Comparison of ENCODE assay signal across 2 cellular contexts in genomic region chr12:116562090-116562489, GRCh38.
TF ChIP-seq lines count a peak whose summit lies in the region.

No MANE protein-coding gene starts in this region.

TF ChIP-seq in IMR-90, 13 proteins besides CTCF, POLR2A, EP300 and RAD21:
- no peak for TF ChIP-seq CHD1 (IDR thresholded peaks at IDR 0.05; ENCODE audit: low read depth, low read length)
- no peak for TF ChIP-seq MAZ (IDR thresholded peaks at IDR 0.05; ENCODE audit: borderline replicate concordance, low read depth, low read length)
- TF ChIP-seq FOS (IDR thresholded peaks at IDR 0.05; ENCODE audit: low read depth, low read length), result no peak
- no peak for TF ChIP-seq BHLHE40 (IDR thresholded peaks at IDR 0.05; ENCODE audit: low read depth, low read length)
- TF ChIP-seq MXI1 (IDR thresholded peaks at IDR 0.05; ENCODE audit: borderline replicate concordance, low read depth, low read length), result no peak
- TF ChIP-seq SMC3 (IDR thresholded peaks at IDR 0.05; ENCODE audit: low read depth, low read length), result no peak

TF ChIP-seq in K562, 482 proteins besides CTCF, POLR2A, EP300 and RAD21:
- TF ChIP-seq RBM25 (IDR thresholded peaks at IDR 0.05; ENCODE audit: low read depth, low read length, severe bottlenecking) (peak; percentile 57), JUND (IDR thresholded peaks at IDR 0.05; ENCODE audit: borderline replicate concordance, low read depth, low read length) (peak; percentile 18; the same call in 1 of the 2 replicates), JUND (tag; IDR thresholded peaks at IDR 0.05; ENCODE audit: borderline replicate concordance, low read depth, low read length) (no peak), GABPA (tag; conservative IDR thresholded peaks at IDR 0.05; ENCODE audit: low read depth) (no peak), MEIS2 (IDR thresholded peaks at IDR 0.05; ENCODE audit: partially characterized antibody) (peak; percentile 80), KDM1A (IDR thresholded peaks at IDR 0.05) (peak in 1 of 2 experiments; percentile 10; a peak in 1 of 4 replicates), ILF3 (IDR thresholded peaks at IDR 0.05; ENCODE audit: borderline replicate concordance) (no peak)
- TF ChIP-seq, protein P1, sequence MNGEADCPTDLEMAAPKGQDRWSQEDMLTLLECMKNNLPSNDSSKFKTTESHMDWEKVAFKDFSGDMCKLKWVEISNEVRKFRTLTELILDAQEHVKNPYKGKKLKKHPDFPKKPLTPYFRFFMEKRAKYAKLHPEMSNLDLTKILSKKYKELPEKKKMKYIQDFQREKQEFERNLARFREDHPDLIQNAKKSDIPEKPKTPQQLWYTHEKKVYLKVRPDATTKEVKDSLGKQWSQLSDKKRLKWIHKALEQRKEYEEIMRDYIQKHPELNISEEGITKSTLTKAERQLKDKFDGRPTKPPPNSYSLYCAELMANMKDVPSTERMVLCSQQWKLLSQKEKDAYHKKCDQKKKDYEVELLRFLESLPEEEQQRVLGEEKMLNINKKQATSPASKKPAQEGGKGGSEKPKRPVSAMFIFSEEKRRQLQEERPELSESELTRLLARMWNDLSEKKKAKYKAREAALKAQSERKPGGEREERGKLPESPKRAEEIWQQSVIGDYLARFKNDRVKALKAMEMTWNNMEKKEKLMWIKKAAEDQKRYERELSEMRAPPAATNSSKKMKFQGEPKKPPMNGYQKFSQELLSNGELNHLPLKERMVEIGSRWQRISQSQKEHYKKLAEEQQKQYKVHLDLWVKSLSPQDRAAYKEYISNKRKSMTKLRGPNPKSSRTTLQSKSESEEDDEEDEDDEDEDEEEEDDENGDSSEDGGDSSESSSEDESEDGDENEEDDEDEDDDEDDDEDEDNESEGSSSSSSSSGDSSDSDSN (IDR thresholded peaks at IDR 0.05; ENCODE audit: borderline replicate concordance in 1 of 2, low read depth in 2 of 2, low read length in 2 of 2), result no peak
- TF ChIP-seq, protein P2, sequence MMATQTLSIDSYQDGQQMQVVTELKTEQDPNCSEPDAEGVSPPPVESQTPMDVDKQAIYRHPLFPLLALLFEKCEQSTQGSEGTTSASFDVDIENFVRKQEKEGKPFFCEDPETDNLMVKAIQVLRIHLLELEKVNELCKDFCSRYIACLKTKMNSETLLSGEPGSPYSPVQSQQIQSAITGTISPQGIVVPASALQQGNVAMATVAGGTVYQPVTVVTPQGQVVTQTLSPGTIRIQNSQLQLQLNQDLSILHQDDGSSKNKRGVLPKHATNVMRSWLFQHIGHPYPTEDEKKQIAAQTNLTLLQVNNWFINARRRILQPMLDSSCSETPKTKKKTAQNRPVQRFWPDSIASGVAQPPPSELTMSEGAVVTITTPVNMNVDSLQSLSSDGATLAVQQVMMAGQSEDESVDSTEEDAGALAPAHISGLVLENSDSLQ (IDR thresholded peaks at IDR 0.05), result peak; percentile 35; the same call in 1 of the 2 replicates
